Comparison of ENCODE assay signal across 18 cellular contexts in the genomic region with DNA sequence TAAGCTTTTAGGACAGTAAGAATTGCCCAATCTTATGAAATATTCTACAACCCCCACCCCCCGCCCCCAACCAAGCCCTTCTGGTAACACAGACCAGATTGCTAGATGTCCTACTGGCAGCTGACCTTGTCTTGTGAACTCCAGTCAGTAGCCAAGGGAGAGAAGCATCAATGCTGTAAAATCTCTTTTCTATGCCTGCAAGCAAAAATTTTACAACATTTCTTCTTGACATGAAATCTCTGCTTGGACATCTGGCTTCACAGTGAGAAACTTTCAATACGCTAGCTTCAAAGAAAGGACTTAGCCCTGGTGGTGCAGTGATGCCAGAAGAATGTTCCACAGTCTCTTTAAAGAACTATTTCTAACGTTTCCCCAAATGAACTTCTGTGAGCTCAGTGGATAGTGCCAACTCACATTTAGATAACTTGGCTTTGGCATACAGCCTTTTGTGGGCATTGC.
DNase-seq lines count a peak whose midpoint lies in the region; ATAC-seq and TF ChIP-seq lines count a peak whose summit lies in the region.
"Had no signal": no experiment of that assay in that cellular context is flagged by ENCODE, and none has a peak within 500 bp of the region (broad histone marks: within the 10 kb centered on the region; RNA-seq: fewer than 3 reads in every experiment).

No MANE protein-coding gene starts in this region.

- no peak for TF ChIP-seq POLR2A in heart left ventricle (IDR thresholded peaks at IDR 0.05)
- TF ChIP-seq POLR2A in GM18505 (IDR thresholded peaks at IDR 0.05; ENCODE audit: borderline replicate concordance, extremely low read depth, insufficient read depth, insufficient read length): no peak

- ATAC-seq in heart left ventricle (peak in 3 of 4 donors; percentile 45 to 62 (median 49)), right cardiac atrium (no peak), GM18505 (IDR thresholded peaks at IDR 0.05; ENCODE audit: unreplicated experiment) (no peak), GM21515 (IDR thresholded peaks at IDR 0.05; ENCODE audit: unreplicated experiment) (no peak), HG03565 (IDR thresholded peaks at IDR 0.05; ENCODE audit: unreplicated experiment) (no peak)
- ATAC-seq: GM23338 had no signal

- no peaks in the 10 kb centered on the region for H3K36me3 ChIP-seq in heart left ventricle
- H3K36me3 ChIP-seq: ovary had no signal

- H3K27me3 ChIP-seq in heart left ventricle: no peaks in the 10 kb centered on the region
- no peaks in the 10 kb centered on the region for H3K27me3 ChIP-seq in right cardiac atrium (ENCODE audit: control insufficient read depth, insufficient read depth)
- H3K27me3 ChIP-seq: ovary had no signal

- WGBS in heart left ventricle, 4 donors: 52 to 64% (median 58%) methylated on average over 3 of the region's 3 CpGs
- WGBS in right cardiac atrium: 56% methylated on average over 3 of the region's 3 CpGs

- intact Hi-C loops in heart left ventricle (cut with DNase I) (loop anchor here in 2 of 10 donors (10.0 kb wide), 1 partner anchor 166 kb away; the partner anchor contains the start of gene AXIN2 (in 2 of the 2)), right cardiac atrium (cut with DNase I) (no loop called here)

- H3K27ac ChIP-seq in heart left ventricle (peak overlapping the region in 1 of 12 donors; percentile 12), right cardiac atrium (ENCODE audit: low read length) (no peak overlapping the region)
- H3K27ac ChIP-seq: ovary had no signal

- H3K4me1 ChIP-seq in heart left ventricle (peaks cover 0 to 13% (median 4%) of the 10 kb centered on the region in 12 donors), right cardiac atrium (ENCODE audit: control insufficient read depth, insufficient read depth, low read length) (no peaks in the 10 kb centered on the region)

- peaks cover 0 to 8% (median 0%) of the 10 kb centered on the region in 12 donors for H3K9me3 ChIP-seq in heart left ventricle
- H3K9me3 ChIP-seq in right cardiac atrium (ENCODE audit: control insufficient read depth, low read length): no peaks in the 10 kb centered on the region
- H3K9me3 ChIP-seq: ovary, SK-N-SH had no signal

- H3K4me3 ChIP-seq in heart left ventricle (no peak overlapping the region), right cardiac atrium (ENCODE audit: low read length) (no peak overlapping the region)
- H3K4me3 ChIP-seq: GM23338, ovary had no signal

- DNase-seq in heart left ventricle (no peak), right cardiac atrium (no peak), fibroblast of the conjunctiva (ENCODE audit: low read depth) (peak; percentile 80), pons (ENCODE audit: low spot score) (peak; percentile 22), HK-2 (ENCODE audit: unreplicated experiment) (no peak)
- DNase-seq: activated CD4-positive, alpha-beta T cell treated with anti-CD3 and anti-CD28 coated beads for 1 hour; CD4-positive, CD25-positive, alpha-beta regulatory T cell; cerebellar nuclear complex; effector memory CD4-positive, alpha-beta T cell; foreskin melanocyte; NCI-H146; SK-N-SH; stimulated activated CD4-positive, alpha-beta T cell treated with anti-CD3 and anti-CD28 coated beads, Interleukin-4, amount 100 ng/mL, for 24 hours had no signal

- TF ChIP-seq CTCF in heart left ventricle (IDR thresholded peaks at IDR 0.05): no peak

Comparison
In these comparisons a context has a peak if more than half of its experiments do, and no peak if none do; other contexts are left out.
1. ATAC-seq: peak in heart left ventricle (3 of 4); none in right cardiac atrium (0 of 2), GM18505 (single experiment), GM21515 (single experiment) and HG03565 (single experiment).
2. DNase-seq: peak in fibroblast of the conjunctiva (single experiment) and pons (single experiment); none in heart left ventricle (0 of 5), right cardiac atrium (0 of 3) and HK-2 (single experiment).